Comparison of ENCODE assay signal across 9 cellular contexts in the genomic region with DNA sequence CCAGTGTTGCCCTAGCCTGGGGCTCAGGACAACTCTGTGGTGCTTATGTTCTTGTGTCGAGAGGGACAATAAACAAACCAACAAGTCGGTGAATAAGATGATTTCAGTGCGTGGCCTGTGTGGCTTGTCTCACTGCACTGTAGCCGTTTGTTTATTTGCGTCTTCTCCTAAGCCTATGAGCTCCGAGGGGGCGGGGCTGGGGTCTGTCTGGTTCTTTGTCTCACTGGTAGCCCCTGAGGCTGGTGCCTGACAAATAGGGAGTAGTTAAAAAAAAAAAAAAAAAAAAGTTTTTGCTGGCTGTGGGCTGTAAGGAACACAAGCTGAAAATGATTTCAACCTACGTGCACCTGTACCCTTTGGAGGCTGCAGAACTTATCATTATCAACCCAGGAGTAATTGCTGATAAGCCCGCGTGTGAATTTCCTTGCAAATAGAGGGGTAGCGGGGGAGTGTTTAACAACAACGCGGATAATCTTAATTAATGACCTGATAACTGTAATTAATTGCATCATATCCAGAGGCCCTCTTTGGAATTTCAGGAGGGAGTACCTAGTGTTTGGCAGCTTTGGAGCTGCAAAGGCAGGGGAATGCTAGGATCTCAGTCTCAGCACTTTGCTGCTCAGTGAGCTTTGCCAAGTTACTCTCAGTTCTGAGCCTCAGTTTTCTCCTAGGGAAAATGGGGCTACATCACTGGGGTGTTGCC. TPM values are rescaled to one million over a fixed set of nuclear protein-coding genes. Genes with fewer than 3 reads are reported as not detected.
DNase-seq lines count a peak whose midpoint lies in the region; ATAC-seq, FAIRE-seq and TF ChIP-seq lines count a peak whose summit lies in the region.
"Had no signal": no experiment of that assay in that cellular context is flagged by ENCODE, and none has a peak within 500 bp of the region (broad histone marks: within the 10 kb centered on the region; RNA-seq: fewer than 3 reads in every experiment).

No MANE protein-coding gene starts in this region.

- peak overlapping the region; percentile 69 to 74 for H3K4me3 Mint-ChIP-seq in effector memory CD8-positive, alpha-beta T cell
- peak overlapping the region in 9 of 10 donors; percentile 26 to 78 (median 71) for H3K4me3 Mint-ChIP-seq in naive thymus-derived CD8-positive, alpha-beta T cell

- H3K27me3 Mint-ChIP-seq in effector memory CD8-positive, alpha-beta T cell = peaks cover 55 to 83% of the 10 kb centered on the region in 2 donors
- H3K27me3 Mint-ChIP-seq in naive thymus-derived CD8-positive, alpha-beta T cell = peaks cover 19 to 63% (median 49%) of the 10 kb centered on the region in 5 donors

- H3K4me1 Mint-ChIP-seq in effector memory CD8-positive, alpha-beta T cell (ENCODE audit: low read depth in 2 of 2) = peaks cover 6 to 11% of the 10 kb centered on the region in 2 donors
- H3K4me1 Mint-ChIP-seq in naive thymus-derived CD8-positive, alpha-beta T cell = peaks cover 4 to 18% (median 12%) of the 10 kb centered on the region in 4 donors

- TF ChIP-seq CTCF in AG04449 (IDR thresholded peaks at IDR 0.05; ENCODE audit: insufficient read depth, low read length, missing control alignments) = no peak

- no peak for FAIRE-seq in urothelium cell line (lab: Jason Lieb, UNC)

- H3K9me3 Mint-ChIP-seq in effector memory CD8-positive, alpha-beta T cell = no peaks in the 10 kb centered on the region
- no peaks in the 10 kb centered on the region for H3K9me3 Mint-ChIP-seq in naive thymus-derived CD8-positive, alpha-beta T cell

- H3K4me3 ChIP-seq in AG04449 (ENCODE audit: low read depth, low read length) = 0 out of 2 replicates have a peak overlapping the region, but pooled peaks have one; percentile 6

- H3K36me3 Mint-ChIP-seq in effector memory CD8-positive, alpha-beta T cell (ENCODE audit: insufficient read depth) = no peaks in the 10 kb centered on the region
- no peaks in the 10 kb centered on the region for H3K36me3 Mint-ChIP-seq in naive thymus-derived CD8-positive, alpha-beta T cell

- H3K27ac Mint-ChIP-seq in effector memory CD8-positive, alpha-beta T cell = no peak overlapping the region
- no peak overlapping the region for H3K27ac Mint-ChIP-seq in naive thymus-derived CD8-positive, alpha-beta T cell

- CTCF ChIA-PET in AG04449 (lab: Yijun Ruan, JAX) = interaction anchor here (1.1 to 1.7 kb wide), 2 partner anchors 36 to 68 kb away, joined by 3 to 7 read pairs; no protein-coding TSS in a partner anchor

- ATAC-seq in effector memory CD8-positive, alpha-beta T cell (replicated peaks) = no peak
- ATAC-seq in naive thymus-derived CD8-positive, alpha-beta T cell = no peak
- no peak for ATAC-seq in GM21825 (IDR thresholded peaks at IDR 0.05; ENCODE audit: unreplicated experiment)
- no peak for ATAC-seq in GM21528 (IDR thresholded peaks at IDR 0.05; ENCODE audit: low FRiP score, unreplicated experiment)

- POLR2A ChIA-PET in AG04449 (lab: Yijun Ruan, JAX) = interaction anchor here (1.0 kb wide), 1 partner anchor 31 kb away, joined by 5 read pairs; no protein-coding TSS in a partner anchor
- POLR2A ChIA-PET in naive thymus-derived CD8-positive, alpha-beta T cell (lab: Charles Lee) = no interaction called here

- DNase-seq in AG04449 (ENCODE audit: low read depth, low spot score) (no peak), NCI-H1436 (lab: John Stamatoyannopoulos, UW) (peak; percentile 76), DMS114 treated with DMSO at 0.1 percent for 48 hours (lab: John Stamatoyannopoulos, UW; ENCODE audit: unreplicated experiment) (no peak), urothelium cell line (ENCODE audit: low spot score) (no peak)
- no peak for DNase-seq in effector memory CD8-positive, alpha-beta T cell
- no peak for DNase-seq in naive thymus-derived CD8-positive, alpha-beta T cell
- DNase-seq: NCI-H1092 had no signal

RNA-seq across cellular contexts. Expression of a gene that starts 0.9 kb away (rescaled TPM):
- total RNA-seq in naive thymus-derived CD8-positive, alpha-beta T cell = under 1 TPM; 0.27 to 0.34 TPM
- not detected for polyA plus RNA-seq in naive thymus-derived CD8-positive, alpha-beta T cell
